Comparison of ENCODE assay signal across 8 cellular contexts in genomic region chr7:149873074-149873967, GRCh38. TPM values are rescaled to one million over a fixed set of nuclear protein-coding genes. Genes with fewer than 3 reads are reported as not detected.
DNase-seq lines count a peak whose midpoint lies in the region; ATAC-seq and TF ChIP-seq lines count a peak whose summit lies in the region.

No MANE protein-coding gene starts in this region.

- H3K27ac ChIP-seq in coronary artery = peak overlapping the region; percentile 85 to 87

- H3K4me1 Mint-ChIP-seq in activated CD4-positive, alpha-beta T cell treated with anti-CD3 and anti-CD28 coated beads, Interleukin-2, amount 10 ng/mL, durations not matched to agents 7 days and 5 days = peaks cover 74% of the 10 kb centered on the region

- no peak for TF ChIP-seq CTCF in coronary artery (IDR thresholded peaks at IDR 0.05)

- POLR2A ChIA-PET in activated CD4-positive, alpha-beta T cell treated with anti-CD3 and anti-CD28 coated beads, Interleukin-2, amount 10 ng/mL, durations not matched to agents 7 days and 5 days (lab: Charles Lee) = no interaction called here

- H3K36me3 Mint-ChIP-seq in activated CD4-positive, alpha-beta T cell treated with anti-CD3 and anti-CD28 coated beads, Interleukin-2, amount 10 ng/mL, durations not matched to agents 7 days and 5 days (ENCODE audit: low read depth) = peaks cover 26% of the 10 kb centered on the region

- H3K4me3 ChIP-seq in coronary artery = peak overlapping the region; percentile 86

- peak overlapping the region; percentile 78 for H3K4me3 Mint-ChIP-seq in activated CD4-positive, alpha-beta T cell treated with anti-CD3 and anti-CD28 coated beads, Interleukin-2, amount 10 ng/mL, durations not matched to agents 7 days and 5 days

- CTCF ChIA-PET in activated CD4-positive, alpha-beta T cell treated with anti-CD3 and anti-CD28 coated beads, Interleukin-2, amount 10 ng/mL, durations not matched to agents 7 days and 5 days (lab: Charles Lee) = no interaction called here

- peak; percentile 96 for ATAC-seq in GM19324 (IDR thresholded peaks at IDR 0.05; ENCODE audit: low FRiP score, unreplicated experiment)
- ATAC-seq in HG03457 (IDR thresholded peaks at IDR 0.05; ENCODE audit: unreplicated experiment) = peak; percentile 82
- peak; percentile 84 for ATAC-seq in left lobe of liver

- no peaks in the 10 kb centered on the region for H3K9me3 Mint-ChIP-seq in activated CD4-positive, alpha-beta T cell treated with anti-CD3 and anti-CD28 coated beads, Interleukin-2, amount 10 ng/mL, durations not matched to agents 7 days and 5 days

- DNase-seq in Ammon's horn (ENCODE audit: low spot score) (peak; percentile 97), NCI-H524 (lab: John Stamatoyannopoulos, UW) (peak; percentile 90 to 95), coronary artery (ENCODE audit: low spot score) (peak; percentile 93), left lobe of liver (ENCODE audit: low spot score) (peak; percentile 97)
- DNase-seq in activated CD4-positive, alpha-beta T cell treated with anti-CD3 and anti-CD28 coated beads, Interleukin-2, amount 10 ng/mL, durations not matched to agents 7 days and 5 days = peak; percentile 94
- peak; percentile 81 to 93 for DNase-seq in stimulated activated CD4-positive, alpha-beta T cell treated with anti-CD3 and anti-CD28 coated beads, Interleukin-1b, Interleukin-23, amount 100 ng/mL, for 4 hours (ENCODE audit: low read depth in 2 of 2)

- H3K27ac Mint-ChIP-seq in activated CD4-positive, alpha-beta T cell treated with anti-CD3 and anti-CD28 coated beads, Interleukin-2, amount 10 ng/mL, durations not matched to agents 7 days and 5 days = peak overlapping the region; percentile 88

- H3K27me3 Mint-ChIP-seq in activated CD4-positive, alpha-beta T cell treated with anti-CD3 and anti-CD28 coated beads, Interleukin-2, amount 10 ng/mL, durations not matched to agents 7 days and 5 days = no peaks in the 10 kb centered on the region

RNA-seq across cellular contexts. Expression of gene ATP6V0E2, which starts 0.4 kb away (rescaled TPM):
- 10 to 100 TPM; 69.0 to 76.1 TPM for total RNA-seq in activated CD4-positive, alpha-beta T cell treated with anti-CD3 and anti-CD28 coated beads, Interleukin-2, amount 10 ng/mL, durations not matched to agents 7 days and 5 days
- 99.4 TPM for total RNA-seq in left lobe of liver

RNA-seq across cellular contexts. Expression of gene ZNF862, which starts 35.1 kb away (rescaled TPM):
- total RNA-seq in activated CD4-positive, alpha-beta T cell treated with anti-CD3 and anti-CD28 coated beads, Interleukin-2, amount 10 ng/mL, durations not matched to agents 7 days and 5 days = 10 to 100 TPM; 31.3 to 35.8 TPM
- 10.5 TPM for total RNA-seq in left lobe of liver

Comparison
In these comparisons a context has a peak if more than half of its experiments do, and no peak if none do; other contexts are left out.
1. Peak in every context shown above with its lines: DNase-seq, ATAC-seq, H3K4me3 ChIP-seq and H3K27ac ChIP-seq.